21 cellular contexts compared by ENCODE assay signal in genomic region chr17:82566129-82566995, GRCh38. TPM values are rescaled to one million over a fixed set of nuclear protein-coding genes. Genes with fewer than 3 reads are reported as not detected.
DNase-seq lines count a peak whose midpoint lies in the region; ATAC-seq, FAIRE-seq and TF ChIP-seq lines count a peak whose summit lies in the region.
"Had no signal": no experiment of that assay in that cellular context is flagged by ENCODE, and none has a peak within 500 bp of the region (broad histone marks: within the 10 kb centered on the region; RNA-seq: fewer than 3 reads in every experiment).

No MANE protein-coding gene starts in this region.

- DNase-seq in NCI-H1436 (lab: John Stamatoyannopoulos, UW) (peak; percentile 48), NCI-H1436 treated with DMSO at 0.1 percent for 48 hours (lab: John Stamatoyannopoulos, UW) (no peak), HepG2 (ENCODE audit: low spot score) (no peak), substantia nigra (lab: John Stamatoyannopoulos, UW) (peak in 5 of 49 donors; percentile 8 to 20 (median 17)), DMS79 (lab: John Stamatoyannopoulos, UW) (no peak)
- no peak for DNase-seq in effector memory CD4-positive, alpha-beta T cell
- DNase-seq: activated CD8-positive, alpha-beta memory T cell treated with anti-CD3 and anti-CD28 coated beads for 24 hours; activated naive CD8-positive, alpha-beta T cell treated with anti-CD3 and anti-CD28 coated beads, Interleukin-2, amount 50 U/mL, for 24 hours; endodermal cell; GF-D8; kidney glomerular epithelial cell; NCI-H1105 treated with DMSO at 0.1 percent for 48 hours; testis; WERI-Rb-1 had no signal

- H3K9me3 ChIP-seq in HepG2 (ENCODE audit: low read length): no peaks in the 10 kb centered on the region
- no peaks in the 10 kb centered on the region for H3K9me3 ChIP-seq in effector memory CD4-positive, alpha-beta T cell (ENCODE audit: control insufficient read depth, low read length)
- H3K9me3 ChIP-seq: testis had no signal

- TF ChIP-seq EP300 in HepG2 (IDR thresholded peaks at IDR 0.05; ENCODE audit: low read depth in 2 of 2, low read length in 2 of 2): peak in 1 of 2 experiments; percentile 33; a peak in 1 of 4 replicates
- TF ChIP-seq EP300 in HepG2 (CRISPR knock-in tag; IDR thresholded peaks at IDR 0.05; ENCODE audit: borderline replicate concordance): no peak

- TF ChIP-seq POLR2A in HepG2 (IDR thresholded peaks at IDR 0.05; ENCODE audit: insufficient read depth in 1 of 2, low read depth in 2 of 2, low read length in 2 of 2): 0 out of 4 replicates have a peak, but pooled peaks of 1 of the 2 experiments have one; percentile 18

- H3K27ac ChIP-seq in HepG2 (ENCODE audit: extremely low read length, insufficient read depth, low read length) (peak overlapping the region; percentile 87), substantia nigra (ENCODE audit: low read depth, low read length, poor library complexity, severe bottlenecking) (peak overlapping the region; percentile 80)
- H3K27ac ChIP-seq in effector memory CD4-positive, alpha-beta T cell (ENCODE audit: insufficient read depth, low read length, poor library complexity, severe bottlenecking): no peak overlapping the region
- H3K27ac ChIP-seq: 22Rv1, testis, WERI-Rb-1 had no signal

- no peak overlapping the region for H2AFZ ChIP-seq in HepG2 (ENCODE audit: low read length)

- intact Hi-C loops in HepG2 (cut with micrococcal nuclease; ENCODE audit: unreplicated experiment): no loop called here

- 0 out of 2 replicates have a peak overlapping the region, but pooled peaks have one; percentile 12 for H3K9ac ChIP-seq in HepG2 (ENCODE audit: insufficient read depth, low read depth, low read length)

- no peak for TF ChIP-seq RAD21 in HepG2 (CRISPR knock-in tag; IDR thresholded peaks at IDR 0.05)

- peaks cover 29% of the 10 kb centered on the region; the same call in 1 of the 2 replicates for H4K20me1 ChIP-seq in HepG2 (ENCODE audit: insufficient read depth, low read length)

- H3K79me2 ChIP-seq in HepG2 (ENCODE audit: insufficient read depth, low read length): peaks cover 79% of the 10 kb centered on the region

- no peak overlapping the region for H3K4me3 ChIP-seq in HepG2 (replicated peaks in 1 of 3; ENCODE audit: insufficient read depth in 1 of 3, low read depth in 2 of 3, low read length in 3 of 3)
- H3K4me3 ChIP-seq in effector memory CD4-positive, alpha-beta T cell (ENCODE audit: insufficient read depth, low read depth, low read length, poor library complexity, severe bottlenecking): no peak overlapping the region
- H3K4me3 ChIP-seq: testis had no signal

- no peak for FAIRE-seq in HepG2 (lab: Jason Lieb, UNC)
- FAIRE-seq: D721Med, GM12891, H54 had no signal

- CTCF ChIA-PET in HepG2 (lab: Yijun Ruan, JAX; ENCODE audit: low intra/inter-chr PET ratio, low total read pairs): no interaction called here

- H3K36me3 Mint-ChIP-seq in brain: peaks cover 63% of the 10 kb centered on the region

- in situ Hi-C loops in HepG2 (cut with HindIII; ENCODE audit: extremely low pct_ligation_motif_present, low pct_unique_long_range_greater_than_20kb): no loop called here

- POLR2A ChIA-PET in HepG2 (lab: Yijun Ruan, JAX): no interaction called here

- peaks cover 30% of the 10 kb centered on the region for H3K4me1 Mint-ChIP-seq in brain

- H3K9me3 Mint-ChIP-seq in brain: no peaks in the 10 kb centered on the region
- H3K9me3 Mint-ChIP-seq: activated naive CD8-positive, alpha-beta T cell treated with anti-CD3 and anti-CD28 coated beads, Interleukin-2, amount 50 U/mL, for 24 hours; endodermal cell had no signal

- BruUV-seq in HepG2 (replicated peaks; lab: Mats Ljungman, UMichigan): no TSS peak

- ATAC-seq in HepG2 (no peak), GM19397 (IDR thresholded peaks at IDR 0.05; ENCODE audit: unreplicated experiment) (no peak)
- ATAC-seq: activated naive CD8-positive, alpha-beta T cell treated with anti-CD3 and anti-CD28 coated beads, Interleukin-2, amount 50 U/mL, for 24 hours had no signal

- H3K27me3 ChIP-seq in HepG2 (ENCODE audit: control insufficient read depth in 1 of 2, insufficient read depth in 2 of 2, low read length in 2 of 2): no peaks in the 10 kb centered on the region
- H3K27me3 ChIP-seq in effector memory CD4-positive, alpha-beta T cell (replicated peaks; ENCODE audit: control insufficient read depth, insufficient read depth, low read length, poor library complexity, severe bottlenecking): no peaks in the 10 kb centered on the region
- H3K27me3 ChIP-seq: testis had no signal

- peaks cover 91% of the 10 kb centered on the region for H3K4me1 ChIP-seq in HepG2 (ENCODE audit: insufficient read depth, low read length)
- no peaks in the 10 kb centered on the region for H3K4me1 ChIP-seq in effector memory CD4-positive, alpha-beta T cell (ENCODE audit: control insufficient read depth, insufficient read depth, low read length, poor library complexity, severe bottlenecking)

- peak overlapping the region; percentile 52 for H3K4me2 ChIP-seq in HepG2 (ENCODE audit: low read depth, low read length)

- 72% methylated on average over 18 of the region's 18 CpGs for whole genome bisulfite sequencing in HepG2 (ENCODE audit: low lambda C conversion rate)

- H3K4me3 Mint-ChIP-seq in brain: no peak overlapping the region
- H3K4me3 Mint-ChIP-seq: activated naive CD8-positive, alpha-beta T cell treated with anti-CD3 and anti-CD28 coated beads, Interleukin-2, amount 50 U/mL, for 24 hours; B cell; endodermal cell had no signal

- peak overlapping the region in 4 of 5 experiments; percentile 24 to 88 (median 82) for H3K27ac Mint-ChIP-seq in brain
- H3K27ac Mint-ChIP-seq: activated naive CD8-positive, alpha-beta T cell treated with anti-CD3 and anti-CD28 coated beads, Interleukin-2, amount 50 U/mL, for 24 hours; B cell; endodermal cell had no signal

- no peak for TF ChIP-seq CTCF in brain (conservative IDR thresholded peaks at IDR 0.05)
- TF ChIP-seq CTCF in HepG2 (CRISPR knock-in tag; IDR thresholded peaks at IDR 0.05): no peak

- H3K36me3 ChIP-seq in HepG2 (replicated peaks in 1 of 2; ENCODE audit: control insufficient read depth in 1 of 2, insufficient read depth in 2 of 2, low read length in 2 of 2): peaks cover 19 to 53% of the 10 kb centered on the region in 2 experiments
- H3K36me3 ChIP-seq in effector memory CD4-positive, alpha-beta T cell (ENCODE audit: control insufficient read depth, insufficient read depth, low read length): peaks cover 41% of the 10 kb centered on the region

- no peaks in the 10 kb centered on the region for H3K27me3 Mint-ChIP-seq in brain
- H3K27me3 Mint-ChIP-seq: activated naive CD8-positive, alpha-beta T cell treated with anti-CD3 and anti-CD28 coated beads, Interleukin-2, amount 50 U/mL, for 24 hours; B cell had no signal

TF ChIP-seq in HepG2, 621 proteins besides CTCF, POLR2A, EP300 and RAD21 (continues in another document):
- TF ChIP-seq ZNF687 (CRISPR knock-in tag; IDR thresholded peaks at IDR 0.05): peak; percentile 74

RNA-seq across cellular contexts. Expression of gene FOXK2, which starts 46.8 kb away (rescaled TPM):
- polyA plus RNA-seq in brain (ENCODE audit: insufficient read depth, low read depth, low replicate concordance) (44.0 TPM), HepG2 (2011; rRNA removed) (67.1 and 73.1 TPM in 2 replicates)
- 47.7 and 67.2 TPM in 2 replicates for total RNA-seq in HepG2 (2016; rRNA removed; fragmentation: Illumina TruSeq; extraction: Trizol)
- 118 and 125 TPM in 2 replicates for total RNA-seq in HepG2 (2016; cell fraction: cytosol; rRNA removed; fragmentation: Illumina TruSeq; extraction: Trizol; ENCODE audit: low read depth)
- 39.3 and 64.3 TPM in 2 replicates for total RNA-seq in HepG2 (2016; cell fraction: insoluble cytoplasmic fraction; rRNA removed; fragmentation: Illumina TruSeq; extraction: Trizol)
- total RNA-seq in HepG2 (2016; cell fraction: membrane; rRNA removed; fragmentation: Illumina TruSeq; extraction: Trizol): 103 and 104 TPM in 2 replicates
- total RNA-seq in HepG2 (2016; cell fraction: nucleus; rRNA removed; fragmentation: Illumina TruSeq; extraction: Trizol): 38.8 and 51.8 TPM in 2 replicates
- polyA plus RNA-seq in HepG2 (2011; cell fraction: cytosol; rRNA removed): 53.2 and 56.1 TPM in 2 replicates
- polyA plus RNA-seq in HepG2 (2011; cell fraction: nucleus; rRNA removed): 50.7 and 52.2 TPM in 2 replicates
- 78.2 and 88.0 TPM in 2 replicates for polyA plus RNA-seq in HepG2 (2012)
- 38.6 and 41.3 TPM in 2 replicates for polyA plus RNA-seq in HepG2 (2016; cell fraction: cytosol; fragmentation: Illumina TruSeq; extraction: Trizol; ENCODE audit: low read depth)
- polyA plus RNA-seq in HepG2 (2016; cell fraction: insoluble cytoplasmic fraction; fragmentation: Illumina TruSeq; extraction: Trizol; ENCODE audit: low read depth): 59.9 and 75.2 TPM in 2 replicates
- polyA plus RNA-seq in HepG2 (2016; cell fraction: membrane; fragmentation: Illumina TruSeq; extraction: Trizol; ENCODE audit: low read depth): 80.8 and 99.2 TPM in 2 replicates
- 80.4 and 81.2 TPM in 2 replicates for polyA plus RNA-seq in HepG2 (2016; cell fraction: nucleus; fragmentation: Illumina TruSeq; extraction: Trizol; ENCODE audit: insufficient read depth, low read depth)
- 83.4 and 116 TPM in 2 replicates for polyA minus RNA-seq in HepG2 (2011; rRNA and poly(A)+ RNA removed; ENCODE audit: low replicate concordance)
- polyA minus RNA-seq in HepG2 (2011; cell fraction: cytosol; rRNA and poly(A)+ RNA removed): 74.6 and 79.0 TPM in 2 replicates
- polyA minus RNA-seq in HepG2 (2011; cell fraction: nucleus; rRNA and poly(A)+ RNA removed): 55.5 and 74.1 TPM in 2 replicates
